Comparison of ENCODE assay signal across 14 cellular contexts in genomic region chr15:92570391-92570790, GRCh38.
DNase-seq lines count a peak whose midpoint lies in the region; ATAC-seq and TF ChIP-seq lines count a peak whose summit lies in the region.
"Had no signal": no experiment of that assay in that cellular context is flagged by ENCODE, and none has a peak within 500 bp of the region (broad histone marks: within the 10 kb centered on the region; RNA-seq: fewer than 3 reads in every experiment).

No MANE protein-coding gene starts in this region.

- no peak overlapping the region for H3K14ac ChIP-seq in neuronal stem cell (ENCODE audit: low read length)

- H4K8ac ChIP-seq in neuronal stem cell (ENCODE audit: low read depth, low read length), result no peak overlapping the region

- no peaks in the 10 kb centered on the region for H3K36me3 ChIP-seq in heart left ventricle
- H3K36me3 ChIP-seq in neuronal stem cell (replicated peaks in 1 of 2; ENCODE audit: control insufficient read depth in 2 of 2, insufficient read depth in 2 of 2, low read length in 2 of 2), result no peaks in the 10 kb centered on the region
- H3K36me3 ChIP-seq: BLaER1 treated with 17β-estradiol and CSF1 and Interleukin-3, amounts not matched to agents 10 nM and 100 nM had no signal

- TF ChIP-seq CTCF in heart left ventricle (IDR thresholded peaks at IDR 0.05), result no peak

- no peak overlapping the region for H2AK5ac ChIP-seq in neuronal stem cell (ENCODE audit: low read depth, low read length)

- no peak overlapping the region for H3K23ac ChIP-seq in neuronal stem cell (ENCODE audit: low read depth, low read length, poor library complexity)

- peak; percentile 4 for DNase-seq in NCI-H2107 (lab: John Stamatoyannopoulos, UW)
- no peak for DNase-seq in NCI-H2107 treated with DMSO at 0.1 percent for 48 hours (lab: John Stamatoyannopoulos, UW; ENCODE audit: unreplicated experiment)
- no peak for DNase-seq in right cardiac atrium
- no peak for DNase-seq in heart left ventricle
- peak; percentile 74 for DNase-seq in NCI-H524 treated with DMSO at 0.1 percent for 48 hours (lab: John Stamatoyannopoulos, UW)
- DNase-seq in neuronal stem cell (ENCODE audit: low spot score), result no peak
- DNase-seq in DMS153 (lab: John Stamatoyannopoulos, UW), result no peak
- DNase-seq: CD8-positive, alpha-beta T cell; DMS79 treated with DMSO at 0.1 percent for 48 hours; GF-D8; H9 had no signal

- TF ChIP-seq POLR2A in heart left ventricle (IDR thresholded peaks at IDR 0.05), result no peak

- WGBS in right cardiac atrium, result 51% methylated on average over 7 of the region's 7 CpGs
- WGBS in heart left ventricle, 4 donors, result 56 to 75% (median 64%) methylated on average over 6 to 7 of the region's 7 CpGs
- WGBS in neuronal stem cell (ENCODE audit: extremely low coverage in 2 of 2, insufficient read length in 2 of 2, insufficient replicate concordance in 1 of 2), 2 donors, result no CpG with 5 or more reads among the region's 7 CpGs

- H2BK15ac ChIP-seq in neuronal stem cell (ENCODE audit: low read length), result no peak overlapping the region

- H4K91ac ChIP-seq in neuronal stem cell (ENCODE audit: low read depth, low read length, poor library complexity), result no peak overlapping the region

- H3K9me3 ChIP-seq in right cardiac atrium (ENCODE audit: control insufficient read depth, low read length) (no peaks in the 10 kb centered on the region), heart left ventricle (no peaks in the 10 kb centered on the region), neuronal stem cell (replicated peaks in 1 of 2; ENCODE audit: control insufficient read depth in 2 of 2, insufficient read depth in 1 of 2, low read depth in 1 of 2, low read length in 2 of 2) (no peaks in the 10 kb centered on the region)

- H3K4me2 ChIP-seq in neuronal stem cell (ENCODE audit: insufficient read depth, low read length, poor library complexity, severe bottlenecking), result no peak overlapping the region

- H3K18ac ChIP-seq in neuronal stem cell (ENCODE audit: low read length), result peak overlapping the region; percentile 50

- no peak overlapping the region for H3K4ac ChIP-seq in neuronal stem cell (ENCODE audit: low read length)

- H2BK12ac ChIP-seq in neuronal stem cell (ENCODE audit: low read length), result no peak overlapping the region

- no peak overlapping the region for H2AFZ ChIP-seq in neuronal stem cell (ENCODE audit: low read length)

- no peak overlapping the region for H2BK120ac ChIP-seq in neuronal stem cell (ENCODE audit: low read depth, low read length)

- H3K27me3 ChIP-seq in right cardiac atrium (ENCODE audit: control insufficient read depth, insufficient read depth) (no peaks in the 10 kb centered on the region), heart left ventricle (no peaks in the 10 kb centered on the region), neuronal stem cell (ENCODE audit: control insufficient read depth in 3 of 3, insufficient read depth in 3 of 3, low read depth in 1 of 3, low read length in 3 of 3) (peaks cover 0 to 7% (median 0%) of the 10 kb centered on the region in 3 experiments)
- H3K27me3 ChIP-seq: BLaER1 treated with 17β-estradiol and CSF1 and Interleukin-3, amounts not matched to agents 10 nM and 100 nM had no signal

- peak overlapping the region; percentile 8 for H3K27ac ChIP-seq in right cardiac atrium (ENCODE audit: low read length)
- H3K27ac ChIP-seq in heart left ventricle, result no peak overlapping the region
- no peak overlapping the region for H3K27ac ChIP-seq in neuronal stem cell (replicated peaks; ENCODE audit: low read length)
- H3K27ac ChIP-seq: BLaER1 treated with 17β-estradiol and CSF1 and Interleukin-3, amounts not matched to agents 10 nM and 100 nM had no signal

- H2BK5ac ChIP-seq in neuronal stem cell (ENCODE audit: low read length), result no peak overlapping the region

- ATAC-seq in right cardiac atrium (no peak), heart left ventricle (no peak), GM21367 (IDR thresholded peaks at IDR 0.05; ENCODE audit: unreplicated experiment) (no peak)
- ATAC-seq: CD8-positive, alpha-beta T cell; HepG2 had no signal

- intact Hi-C loops in right cardiac atrium (cut with DNase I), result no loop called here
- intact Hi-C loops in heart left ventricle (cut with DNase I), result no loop called here

- H3K4me3 ChIP-seq in right cardiac atrium (ENCODE audit: low read length) (no peak overlapping the region), heart left ventricle (no peak overlapping the region), neuronal stem cell (ENCODE audit: low read length in 2 of 2) (no peak overlapping the region)
- H3K4me3 ChIP-seq: BLaER1 treated with 17β-estradiol and CSF1 and Interleukin-3, amounts not matched to agents 10 nM and 100 nM had no signal

- no peaks in the 10 kb centered on the region for H3K4me1 ChIP-seq in right cardiac atrium (ENCODE audit: control insufficient read depth, insufficient read depth, low read length)
- H3K4me1 ChIP-seq in heart left ventricle, result peaks cover 0 to 11% (median 0%) of the 10 kb centered on the region in 12 donors
- H3K4me1 ChIP-seq in neuronal stem cell (ENCODE audit: control insufficient read depth in 2 of 2, insufficient read depth in 1 of 2, low read depth in 1 of 2, low read length in 2 of 2), result peaks cover 0 to 1% of the 10 kb centered on the region in 2 donors

- H3K9ac ChIP-seq in neuronal stem cell (ENCODE audit: low read depth, low read length, poor library complexity), result no peak overlapping the region
- H3K9ac ChIP-seq: BLaER1 treated with 17β-estradiol and CSF1 and Interleukin-3, amounts not matched to agents 10 nM and 100 nM had no signal

- H3K79me1 ChIP-seq in neuronal stem cell (ENCODE audit: low read depth, low read length), result no peaks in the 10 kb centered on the region

Comparison
In these comparisons a context has a peak if more than half of its experiments do, and no peak if none do; other contexts are left out.
1. DNase-seq: peak in NCI-H2107 (single experiment) and NCI-H524 treated with DMSO at 0.1 percent for 48 hours (single experiment); none in NCI-H2107 treated with DMSO at 0.1 percent for 48 hours (single experiment), right cardiac atrium (0 of 3), heart left ventricle (0 of 5), neuronal stem cell (single experiment) and DMS153 (single experiment).